ENCODE assay signal across 6 cellular contexts in the genomic region with DNA sequence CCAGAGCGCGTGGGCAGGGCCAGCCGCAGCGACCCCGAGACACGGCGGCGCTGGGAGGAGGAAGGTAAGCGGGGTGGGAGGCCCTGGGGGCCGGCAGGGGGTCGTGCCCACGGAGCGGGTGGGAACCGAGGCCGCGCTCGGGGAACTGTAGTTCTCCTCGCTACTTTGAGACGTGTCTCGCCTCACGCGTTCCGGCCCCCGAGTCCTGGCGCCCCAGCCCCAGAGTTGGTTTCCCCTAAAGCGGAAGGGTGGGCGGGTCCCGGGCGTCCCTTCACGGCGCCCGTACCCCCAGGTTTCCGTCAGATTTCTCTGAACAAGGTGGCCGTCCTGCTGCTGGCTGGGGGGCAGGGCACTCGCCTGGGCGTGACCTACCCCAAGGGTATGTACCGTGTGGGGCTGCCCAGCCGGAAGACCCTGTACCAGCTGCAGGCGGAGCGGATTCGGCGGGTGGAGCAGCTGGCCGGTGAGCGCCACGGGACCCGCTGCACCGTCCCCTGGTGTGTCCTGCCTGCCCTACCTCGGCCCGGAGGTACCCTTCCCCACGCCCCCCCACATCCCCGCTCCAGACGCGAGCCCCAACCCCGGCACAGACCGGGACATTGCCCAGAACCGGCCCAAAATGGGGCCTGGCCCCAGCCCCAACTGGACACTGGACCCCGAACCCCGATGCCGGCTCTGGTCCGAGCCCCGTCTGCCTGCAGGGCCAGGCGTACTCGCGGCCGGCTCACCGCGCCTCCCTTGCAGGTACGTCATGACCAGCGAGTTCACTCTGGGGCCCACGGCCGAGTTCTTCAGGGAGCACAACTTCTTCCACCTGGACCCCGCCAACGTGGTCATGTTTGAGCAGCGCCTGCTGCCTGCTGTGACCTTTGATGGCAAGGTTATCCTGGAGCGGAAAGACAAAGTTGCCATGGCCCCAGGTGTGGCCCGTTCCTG. TPM values are rescaled to one million over a fixed set of nuclear protein-coding genes. Genes with fewer than 3 reads are reported as not detected.
A peak's percentile ranks its signal among the peaks of the same experiment; 100 is the strongest.
DNase-seq lines count a peak whose midpoint lies in the region; ATAC-seq and TF ChIP-seq lines count a peak whose summit lies in the region.

No MANE protein-coding gene starts in this region.

- H3K4me1 Mint-ChIP-seq in CD4-positive, alpha-beta T cell (ENCODE audit: low read depth) = peaks cover 3% of the 10 kb centered on the region
- peaks cover 7% of the 10 kb centered on the region for H3K4me1 Mint-ChIP-seq in activated naive CD8-positive, alpha-beta T cell treated with anti-CD3 and anti-CD28 coated beads, Interleukin-2, amount 50 U/mL, for 24 hours

- no peaks in the 10 kb centered on the region for H3K9me3 ChIP-seq in CD4-positive, alpha-beta T cell (ENCODE audit: control insufficient read depth, low read length)
- H3K9me3 ChIP-seq in mucosa of stomach (ENCODE audit: control insufficient read depth, low read length) = no peaks in the 10 kb centered on the region

- ATAC-seq in CD4-positive, alpha-beta T cell (ENCODE audit: poor library complexity) = peak; percentile 54
- ATAC-seq in HG03159 (IDR thresholded peaks at IDR 0.05; ENCODE audit: unreplicated experiment) = peak; percentile 18
- peak; percentile 37 for ATAC-seq in activated naive CD8-positive, alpha-beta T cell treated with anti-CD3 and anti-CD28 coated beads, Interleukin-2, amount 50 U/mL, for 24 hours

- no peaks in the 10 kb centered on the region for H3K36me3 ChIP-seq in mucosa of stomach (ENCODE audit: control insufficient read depth, insufficient read depth, low read length)

- H3K27ac Mint-ChIP-seq in CD4-positive, alpha-beta T cell = no peak overlapping the region
- peak overlapping the region; percentile 35 for H3K27ac Mint-ChIP-seq in activated naive CD8-positive, alpha-beta T cell treated with anti-CD3 and anti-CD28 coated beads, Interleukin-2, amount 50 U/mL, for 24 hours

- CTCF ChIA-PET in CD4-positive, alpha-beta T cell (lab: Charles Lee) = interaction anchor here (0.9 to 1.6 kb wide), 4 partner anchors 9 to 49 kb away, joined by 4 to 7 read pairs (median 5); a partner anchor contains a TSS
- CTCF ChIA-PET in GM10248 (lab: Yijun Ruan, JAX) = interaction anchor here (2.6 to 3.6 kb wide), 2 partner anchors 10 to 43 kb away, joined by 9 to 17 read pairs; no protein-coding TSS in a partner anchor

- H3K4me1 ChIP-seq in mucosa of stomach (ENCODE audit: control insufficient read depth, insufficient read depth, low read length) = peaks cover 34% of the 10 kb centered on the region

- no peak overlapping the region for H3K4me3 ChIP-seq in mucosa of stomach (ENCODE audit: low read length)

- no peaks in the 10 kb centered on the region for H3K27me3 ChIP-seq in CD4-positive, alpha-beta T cell (ENCODE audit: control insufficient read depth, insufficient read depth, low read length)
- H3K27me3 ChIP-seq in mucosa of stomach (ENCODE audit: control insufficient read depth, insufficient read depth, low read length) = no peaks in the 10 kb centered on the region

- POLR2A ChIA-PET in CD4-positive, alpha-beta T cell (lab: Charles Lee) = interaction anchor here (1.1 to 2.7 kb wide), 5 partner anchors 8 to 287 kb away, joined by 3 to 24 read pairs (median 4); a partner anchor contains a TSS
- POLR2A ChIA-PET in GM10248 (lab: Yijun Ruan, JAX) = interaction anchor here (0.5 to 0.6 kb wide), 2 partner anchors 158 to 341 kb away, joined by 4 to 6 read pairs; no protein-coding TSS in a partner anchor

- H3K36me3 Mint-ChIP-seq in CD4-positive, alpha-beta T cell (ENCODE audit: low read depth) = peaks cover 4% of the 10 kb centered on the region
- peaks cover 3% of the 10 kb centered on the region for H3K36me3 Mint-ChIP-seq in activated naive CD8-positive, alpha-beta T cell treated with anti-CD3 and anti-CD28 coated beads, Interleukin-2, amount 50 U/mL, for 24 hours (ENCODE audit: low read depth)

- peak in 4 of 10 experiments; percentile 17 to 46 (median 32) for DNase-seq in CD4-positive, alpha-beta T cell
- peak; percentile 67 for DNase-seq in activated naive CD8-positive, alpha-beta T cell treated with anti-CD3 and anti-CD28 coated beads, Interleukin-2, amount 50 U/mL, for 24 hours
- DNase-seq in ACHN (no peak), GM10248 (ENCODE audit: extremely low spot score) (no peak)

- no peaks in the 10 kb centered on the region for H3K9me3 Mint-ChIP-seq in CD4-positive, alpha-beta T cell
- no peaks in the 10 kb centered on the region for H3K9me3 Mint-ChIP-seq in activated naive CD8-positive, alpha-beta T cell treated with anti-CD3 and anti-CD28 coated beads, Interleukin-2, amount 50 U/mL, for 24 hours

- H3K27ac ChIP-seq in CD4-positive, alpha-beta T cell (ENCODE audit: low read depth, low read length) = no peak overlapping the region

- H3K4me3 Mint-ChIP-seq in CD4-positive, alpha-beta T cell = peak overlapping the region; percentile 77
- H3K4me3 Mint-ChIP-seq in activated naive CD8-positive, alpha-beta T cell treated with anti-CD3 and anti-CD28 coated beads, Interleukin-2, amount 50 U/mL, for 24 hours = peak overlapping the region; percentile 71

- intact Hi-C loops in CD4-positive, alpha-beta T cell (cut with DNase I, micrococcal nuclease) = no loop called here

- no peak for TF ChIP-seq CTCF in CD4-positive, alpha-beta T cell (IDR thresholded peaks at IDR 0.05)
- no peak for TF ChIP-seq CTCF in GM10248 (IDR thresholded peaks at IDR 0.05; ENCODE audit: control extremely low read depth, extremely low read depth, low read depth, missing control alignments)

- peak overlapping the region; percentile 34 for H3K9ac ChIP-seq in mucosa of stomach (ENCODE audit: low read length)

- H3K27me3 Mint-ChIP-seq in CD4-positive, alpha-beta T cell = no peaks in the 10 kb centered on the region
- no peaks in the 10 kb centered on the region for H3K27me3 Mint-ChIP-seq in activated naive CD8-positive, alpha-beta T cell treated with anti-CD3 and anti-CD28 coated beads, Interleukin-2, amount 50 U/mL, for 24 hours

- in situ Hi-C loops in ACHN (cut with HindIII; ENCODE audit: low pct_ligation_motif_present, low pct_unique_long_range_greater_than_20kb, low sequenced_read_pairs) = no loop called here

RNA-seq across cellular contexts. Expression of a gene that starts 0.7 kb away (rescaled TPM):
- total RNA-seq in CD4-positive, alpha-beta T cell = 1 to 10 TPM; 6.5 to 6.8 TPM

RNA-seq across cellular contexts. Expression of a gene that starts 7.7 kb away (rescaled TPM):
- under 1 TPM; 0.17 to 0.19 TPM for total RNA-seq in CD4-positive, alpha-beta T cell

RNA-seq across cellular contexts. Expression of a gene that starts 8.8 kb away (rescaled TPM):
- total RNA-seq in CD4-positive, alpha-beta T cell = 10 to 100 TPM; 60.9 to 66.9 TPM

RNA-seq across cellular contexts. Expression of a gene that starts 24.2 kb away (rescaled TPM):
- total RNA-seq in CD4-positive, alpha-beta T cell = not detected

RNA-seq across cellular contexts. Expression of a gene that starts 32.0 kb away (rescaled TPM):
- 10 to 100 TPM; 15.3 to 16.0 TPM for total RNA-seq in CD4-positive, alpha-beta T cell
